Comparison of ENCODE assay signal across 12 cellular contexts in the genomic region with DNA sequence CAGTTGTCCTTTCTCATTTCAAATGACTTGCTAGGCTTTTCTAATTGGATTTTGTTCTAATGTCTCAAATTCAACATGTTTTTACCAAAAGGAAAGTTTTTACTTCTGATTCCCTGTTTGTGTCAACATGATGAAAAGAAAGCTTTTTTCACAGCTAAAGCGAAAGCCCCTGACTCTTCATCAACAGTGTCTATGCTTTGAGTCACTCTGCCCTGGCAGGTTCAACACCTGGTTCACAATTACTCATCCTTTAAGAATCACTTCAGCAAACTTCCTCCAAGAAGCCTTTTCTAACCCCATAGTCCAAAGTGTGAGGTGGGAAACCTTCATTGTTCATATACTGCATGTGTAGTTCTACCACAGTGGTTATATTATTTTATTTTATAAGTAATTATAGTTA. TPM values are rescaled to one million over a fixed set of nuclear protein-coding genes. Genes with fewer than 3 reads are reported as not detected.
A peak's percentile ranks its signal among the peaks of the same experiment; 100 is the strongest.
DNase-seq lines count a peak whose midpoint lies in the region; ATAC-seq, FAIRE-seq and TF ChIP-seq lines count a peak whose summit lies in the region.
"Had no signal": no experiment of that assay in that cellular context is flagged by ENCODE, and none has a peak within 500 bp of the region (broad histone marks: within the 10 kb centered on the region; RNA-seq: fewer than 3 reads in every experiment).

No MANE protein-coding gene starts in this region.

- H3K27me3 ChIP-seq in bronchial epithelial cell (ENCODE audit: control insufficient read depth, insufficient read depth, low read length), result no peaks in the 10 kb centered on the region
- H3K27me3 ChIP-seq: brain microvascular endothelial cell, heart right ventricle had no signal

- TF ChIP-seq CTCF in GM12865 (IDR thresholded peaks at IDR 0.05; ENCODE audit: insufficient read depth, low read depth, low read length, missing control alignments) (no peak), bronchial epithelial cell (IDR thresholded peaks at IDR 0.05; ENCODE audit: insufficient read depth, low read length, severe bottlenecking) (no peak)

- ATAC-seq in GM19467 (IDR thresholded peaks at IDR 0.05; ENCODE audit: unreplicated experiment), result peak; percentile 74
- ATAC-seq in HG03095 (IDR thresholded peaks at IDR 0.05; ENCODE audit: unreplicated experiment), result peak; percentile 84
- ATAC-seq: heart right ventricle had no signal

- DNase-seq in GM12865 (ENCODE audit: low read depth), result peak; percentile 80
- peak; percentile 97 for DNase-seq in bronchial epithelial cell (ENCODE audit: low read depth)
- no peak for DNase-seq in activated CD4-positive, alpha-beta T cell treated with anti-CD3 and anti-CD28 coated beads for 4 hours
- no peak for DNase-seq in GF-D8 (lab: John Stamatoyannopoulos, UW)
- DNase-seq in stimulated activated naive CD4-positive, alpha-beta T cell treated with Interleukin-2 at 50 U/mL for 16 hours (lab: John Stamatoyannopoulos, UW), result no peak
- no peak for DNase-seq in NCI-H510A (lab: John Stamatoyannopoulos, UW)
- DNase-seq: activated B cell treated with CpG ODN at 0.5 μM for 24 hours; brain microvascular endothelial cell; CD4-positive, alpha-beta memory T cell; heart right ventricle had no signal

- H3K4me3 ChIP-seq in GM12865 (ENCODE audit: low read depth, low read length), result no peak overlapping the region
- no peak overlapping the region for H3K4me3 ChIP-seq in bronchial epithelial cell (ENCODE audit: low read depth, low read length)
- H3K4me3 ChIP-seq: heart right ventricle had no signal

- no peaks in the 10 kb centered on the region for H3K36me3 ChIP-seq in bronchial epithelial cell (ENCODE audit: control insufficient read depth, insufficient read depth, low read length)
- H3K36me3 ChIP-seq: brain microvascular endothelial cell, heart right ventricle had no signal

- FAIRE-seq in bronchial epithelial cell (lab: Jason Lieb, UNC), result peak; percentile 77

RNA-seq across cellular contexts. Expression of a gene that starts 7.6 kb away (rescaled TPM):
- total RNA-seq in bronchial epithelial cell, result 91.5 and 110 TPM in 2 replicates
- total RNA-seq: activated B cell treated with CpG ODN at 0.5 μM for 24 hours; CD4-positive, alpha-beta memory T cell had no signal

RNA-seq across cellular contexts. Expression of a gene that starts 42.8 kb away (rescaled TPM):
- 271 and 688 TPM in 2 replicates for total RNA-seq in bronchial epithelial cell
- total RNA-seq: activated B cell treated with CpG ODN at 0.5 μM for 24 hours; CD4-positive, alpha-beta memory T cell; heart right ventricle had no signal

Comparison
In these comparisons a context has a peak if more than half of its experiments do, and no peak if none do; other contexts are left out.
1. DNase-seq: peak in GM12865 (single experiment) and bronchial epithelial cell (single experiment); none in activated CD4-positive, alpha-beta T cell treated with anti-CD3 and anti-CD28 coated beads for 4 hours (0 of 2), GF-D8 (single experiment), stimulated activated naive CD4-positive, alpha-beta T cell treated with Interleukin-2 at 50 U/mL for 16 hours (single experiment) and NCI-H510A (single experiment).